ENCODE assay signal across 4 cellular contexts in the genomic region with DNA sequence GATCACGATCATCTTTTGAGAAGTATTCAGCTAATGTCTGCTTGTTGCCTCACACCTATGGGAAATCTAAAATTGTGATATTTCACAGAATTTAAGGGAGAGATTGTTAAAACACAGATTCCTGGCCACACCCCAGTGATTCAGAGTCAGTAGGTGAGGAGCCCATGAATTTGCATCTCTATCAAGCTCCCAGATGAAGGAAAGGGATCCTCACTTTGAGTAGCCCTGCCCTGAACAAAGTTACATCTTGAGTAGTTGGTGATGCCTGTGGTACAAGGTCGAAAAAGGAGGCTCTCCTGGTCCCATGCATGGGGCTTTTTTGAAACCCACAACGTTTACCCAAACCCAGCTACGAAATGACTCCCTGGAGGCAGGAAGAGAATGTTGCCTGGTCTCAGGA.
"Had no signal": no experiment of that assay in that cellular context is flagged by ENCODE, and none has a peak within 500 bp of the region (broad histone marks: within the 10 kb centered on the region; RNA-seq: fewer than 3 reads in every experiment).

No MANE protein-coding gene starts in this region.

- DNase-seq: GOT3, H9, HCEC 1CT, IMR-90 had no signal

- H3K4me3 Mint-ChIP-seq: H9 had no signal

- H3K27ac Mint-ChIP-seq: H9 had no signal
